Comparison of ENCODE assay signal across 1 cellular context in the genomic region with DNA sequence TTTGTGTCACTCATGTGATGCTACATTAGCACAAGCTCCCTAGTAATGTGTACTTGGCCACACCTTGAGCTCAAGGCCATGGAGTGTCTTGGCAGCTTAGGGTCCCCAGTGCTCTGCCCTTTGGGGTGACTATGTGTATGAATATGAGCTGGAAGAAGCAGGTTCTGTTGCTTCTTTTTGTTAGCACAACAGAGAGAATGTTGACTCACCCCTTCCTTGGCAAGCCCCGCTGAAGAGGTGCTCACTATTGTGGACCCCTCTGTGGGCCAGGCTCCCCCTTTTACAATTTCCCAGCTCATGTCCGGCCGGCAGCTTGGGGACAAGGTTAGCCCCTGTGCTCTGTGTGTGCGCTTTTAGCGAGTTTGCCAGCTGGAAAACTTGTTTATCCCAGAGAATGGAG.
TF ChIP-seq lines count a peak whose summit lies in the region.

No MANE protein-coding gene starts in this region.

TF ChIP-seq in GM23338, 12 proteins besides CTCF, POLR2A, EP300 and RAD21 (continued from another document):
- TF ChIP-seq, protein P1, sequence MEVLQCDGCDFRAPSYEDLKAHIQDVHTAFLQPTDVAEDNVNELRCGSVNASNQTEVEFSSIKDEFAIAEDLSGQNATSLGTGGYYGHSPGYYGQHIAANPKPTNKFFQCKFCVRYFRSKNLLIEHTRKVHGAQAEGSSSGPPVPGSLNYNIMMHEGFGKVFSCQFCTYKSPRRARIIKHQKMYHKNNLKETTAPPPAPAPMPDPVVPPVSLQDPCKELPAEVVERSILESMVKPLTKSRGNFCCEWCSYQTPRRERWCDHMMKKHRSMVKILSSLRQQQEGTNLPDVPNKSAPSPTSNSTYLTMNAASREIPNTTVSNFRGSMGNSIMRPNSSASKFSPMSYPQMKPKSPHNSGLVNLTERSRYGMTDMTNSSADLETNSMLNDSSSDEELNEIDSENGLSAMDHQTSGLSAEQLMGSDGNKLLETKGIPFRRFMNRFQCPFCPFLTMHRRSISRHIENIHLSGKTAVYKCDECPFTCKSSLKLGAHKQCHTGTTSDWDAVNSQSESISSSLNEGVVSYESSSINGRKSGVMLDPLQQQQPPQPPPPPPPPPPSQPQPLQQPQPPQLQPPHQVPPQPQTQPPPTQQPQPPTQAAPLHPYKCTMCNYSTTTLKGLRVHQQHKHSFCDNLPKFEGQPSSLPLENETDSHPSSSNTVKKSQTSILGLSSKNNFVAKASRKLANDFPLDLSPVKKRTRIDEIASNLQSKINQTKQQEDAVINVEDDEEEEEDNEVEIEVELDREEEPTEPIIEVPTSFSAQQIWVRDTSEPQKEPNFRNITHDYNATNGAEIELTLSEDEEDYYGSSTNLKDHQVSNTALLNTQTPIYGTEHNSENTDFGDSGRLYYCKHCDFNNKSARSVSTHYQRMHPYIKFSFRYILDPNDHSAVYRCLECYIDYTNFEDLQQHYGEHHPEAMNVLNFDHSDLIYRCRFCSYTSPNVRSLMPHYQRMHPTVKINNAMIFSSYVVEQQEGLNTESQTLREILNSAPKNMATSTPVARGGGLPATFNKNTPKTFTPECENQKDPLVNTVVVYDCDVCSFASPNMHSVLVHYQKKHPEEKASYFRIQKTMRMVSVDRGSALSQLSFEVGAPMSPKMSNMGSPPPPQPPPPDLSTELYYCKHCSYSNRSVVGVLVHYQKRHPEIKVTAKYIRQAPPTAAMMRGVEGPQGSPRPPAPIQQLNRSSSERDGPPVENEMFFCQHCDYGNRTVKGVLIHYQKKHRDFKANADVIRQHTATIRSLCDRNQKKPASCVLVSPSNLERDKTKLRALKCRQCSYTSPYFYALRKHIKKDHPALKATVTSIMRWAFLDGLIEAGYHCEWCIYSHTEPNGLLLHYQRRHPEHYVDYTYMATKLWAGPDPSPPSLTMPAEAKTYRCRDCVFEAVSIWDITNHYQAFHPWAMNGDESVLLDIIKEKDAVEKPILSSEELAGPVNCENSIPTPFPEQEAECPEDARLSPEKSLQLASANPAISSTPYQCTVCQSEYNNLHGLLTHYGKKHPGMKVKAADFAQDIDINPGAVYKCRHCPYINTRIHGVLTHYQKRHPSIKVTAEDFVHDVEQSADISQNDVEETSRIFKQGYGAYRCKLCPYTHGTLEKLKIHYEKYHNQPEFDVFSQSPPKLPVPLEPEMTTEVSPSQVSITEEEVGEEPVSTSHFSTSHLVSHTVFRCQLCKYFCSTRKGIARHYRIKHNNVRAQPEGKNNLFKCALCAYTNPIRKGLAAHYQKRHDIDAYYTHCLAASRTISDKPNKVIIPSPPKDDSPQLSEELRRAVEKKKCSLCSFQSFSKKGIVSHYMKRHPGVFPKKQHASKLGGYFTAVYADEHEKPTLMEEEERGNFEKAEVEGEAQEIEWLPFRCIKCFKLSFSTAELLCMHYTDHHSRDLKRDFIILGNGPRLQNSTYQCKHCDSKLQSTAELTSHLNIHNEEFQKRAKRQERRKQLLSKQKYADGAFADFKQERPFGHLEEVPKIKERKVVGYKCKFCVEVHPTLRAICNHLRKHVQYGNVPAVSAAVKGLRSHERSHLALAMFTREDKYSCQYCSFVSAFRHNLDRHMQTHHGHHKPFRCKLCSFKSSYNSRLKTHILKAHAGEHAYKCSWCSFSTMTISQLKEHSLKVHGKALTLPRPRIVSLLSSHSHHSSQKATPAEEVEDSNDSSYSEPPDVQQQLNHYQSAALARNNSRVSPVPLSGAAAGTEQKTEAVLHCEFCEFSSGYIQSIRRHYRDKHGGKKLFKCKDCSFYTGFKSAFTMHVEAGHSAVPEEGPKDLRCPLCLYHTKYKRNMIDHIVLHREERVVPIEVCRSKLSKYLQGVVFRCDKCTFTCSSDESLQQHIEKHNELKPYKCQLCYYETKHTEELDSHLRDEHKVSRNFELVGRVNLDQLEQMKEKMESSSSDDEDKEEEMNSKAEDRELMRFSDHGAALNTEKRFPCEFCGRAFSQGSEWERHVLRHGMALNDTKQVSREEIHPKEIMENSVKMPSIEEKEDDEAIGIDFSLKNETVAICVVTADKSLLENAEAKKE (CRISPR knock-in tag; IDR thresholded peaks at IDR 0.05), result no peak
- TF ChIP-seq ZNF114 (CRISPR knock-in tag; IDR thresholded peaks at IDR 0.05), result no peak
- TF ChIP-seq, protein P2, sequence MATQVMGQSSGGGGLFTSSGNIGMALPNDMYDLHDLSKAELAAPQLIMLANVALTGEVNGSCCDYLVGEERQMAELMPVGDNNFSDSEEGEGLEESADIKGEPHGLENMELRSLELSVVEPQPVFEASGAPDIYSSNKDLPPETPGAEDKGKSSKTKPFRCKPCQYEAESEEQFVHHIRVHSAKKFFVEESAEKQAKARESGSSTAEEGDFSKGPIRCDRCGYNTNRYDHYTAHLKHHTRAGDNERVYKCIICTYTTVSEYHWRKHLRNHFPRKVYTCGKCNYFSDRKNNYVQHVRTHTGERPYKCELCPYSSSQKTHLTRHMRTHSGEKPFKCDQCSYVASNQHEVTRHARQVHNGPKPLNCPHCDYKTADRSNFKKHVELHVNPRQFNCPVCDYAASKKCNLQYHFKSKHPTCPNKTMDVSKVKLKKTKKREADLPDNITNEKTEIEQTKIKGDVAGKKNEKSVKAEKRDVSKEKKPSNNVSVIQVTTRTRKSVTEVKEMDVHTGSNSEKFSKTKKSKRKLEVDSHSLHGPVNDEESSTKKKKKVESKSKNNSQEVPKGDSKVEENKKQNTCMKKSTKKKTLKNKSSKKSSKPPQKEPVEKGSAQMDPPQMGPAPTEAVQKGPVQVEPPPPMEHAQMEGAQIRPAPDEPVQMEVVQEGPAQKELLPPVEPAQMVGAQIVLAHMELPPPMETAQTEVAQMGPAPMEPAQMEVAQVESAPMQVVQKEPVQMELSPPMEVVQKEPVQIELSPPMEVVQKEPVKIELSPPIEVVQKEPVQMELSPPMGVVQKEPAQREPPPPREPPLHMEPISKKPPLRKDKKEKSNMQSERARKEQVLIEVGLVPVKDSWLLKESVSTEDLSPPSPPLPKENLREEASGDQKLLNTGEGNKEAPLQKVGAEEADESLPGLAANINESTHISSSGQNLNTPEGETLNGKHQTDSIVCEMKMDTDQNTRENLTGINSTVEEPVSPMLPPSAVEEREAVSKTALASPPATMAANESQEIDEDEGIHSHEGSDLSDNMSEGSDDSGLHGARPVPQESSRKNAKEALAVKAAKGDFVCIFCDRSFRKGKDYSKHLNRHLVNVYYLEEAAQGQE (IDR thresholded peaks at IDR 0.05; ENCODE audit: unreplicated experiment), result no peak
- no peak for TF ChIP-seq CREB1 (CRISPR knock-in tag; IDR thresholded peaks at IDR 0.05; ENCODE audit: low read depth)
- TF ChIP-seq EZH2 (IDR thresholded peaks at IDR 0.05; ENCODE audit: low read depth, unreplicated experiment), result no peak
TF ChIP-seq in GM23338: peak in this region for 0.
